In genomic region chr16:77592021-77592420, GRCh38 we compare ENCODE assay signal across 26 cellular contexts.
"Had no signal": no experiment of that assay in that cellular context is flagged by ENCODE, and none has a peak within 500 bp of the region (broad histone marks: within the 10 kb centered on the region; RNA-seq: fewer than 3 reads in every experiment).

No MANE protein-coding gene starts in this region.

- H3K27ac ChIP-seq: coronary artery, epithelial cell of prostate, esophagus squamous epithelium, gastrocnemius medialis, left lung, lower lobe of right lung had no signal

- H3K4me1 ChIP-seq: esophagus squamous epithelium, left lung had no signal

- FAIRE-seq: colon, endometrium, islet of Langerhans, keratinocyte had no signal

- H3K36me3 Mint-ChIP-seq: mesothelial cell of epicardium had no signal

- H3K4me1 Mint-ChIP-seq: endodermal cell had no signal

- H3K9me3 ChIP-seq: esophagus squamous epithelium, gastrocnemius medialis, left lung, lower lobe of right lung, mucosa of descending colon had no signal

- DNase-seq: effector CD8-positive, alpha-beta T cell; effector memory CD8-positive, alpha-beta T cell; endodermal cell; erythroblast; esophagus squamous epithelium; foreskin fibroblast; foreskin melanocyte; gastrocnemius medialis; glutamatergic neuron; head of caudate nucleus; heart right ventricle; hippocampal formation; left cardiac atrium; left lung; left ventricle myocardium superior; lower lobe of right lung; mesenchymal stem cell; mucosa of descending colon had no signal

- H3K27ac Mint-ChIP-seq: effector memory CD8-positive, alpha-beta T cell; endodermal cell; mesothelial cell of epicardium had no signal

- H3K27me3 ChIP-seq: gastrocnemius medialis had no signal

- ATAC-seq: effector memory CD8-positive, alpha-beta T cell; esophagus mucosa; gastrocnemius medialis; heart right ventricle; left cardiac atrium; left lung; left ventricle myocardium superior; lower lobe of right lung; mucosa of descending colon had no signal

- H3K4me3 Mint-ChIP-seq: effector memory CD8-positive, alpha-beta T cell; endodermal cell; mesothelial cell of epicardium had no signal

- H3K4me3 ChIP-seq: coronary artery, esophagus squamous epithelium, gastrocnemius medialis, heart right ventricle, left lung, lower lobe of right lung, mucosa of descending colon had no signal

- H3K9me3 Mint-ChIP-seq: effector memory CD8-positive, alpha-beta T cell; endodermal cell had no signal

- H3K36me3 ChIP-seq: esophagus squamous epithelium, gastrocnemius medialis, heart right ventricle, left lung, lower lobe of right lung had no signal
